In genomic region chr6:143642403-143642802, GRCh38 we compare ENCODE assay signal across 26 cellular contexts.
"Had no signal": no experiment of that assay in that cellular context is flagged by ENCODE, and none has a peak within 500 bp of the region (broad histone marks: within the 10 kb centered on the region; RNA-seq: fewer than 3 reads in every experiment).

No MANE protein-coding gene starts in this region.

- DNase-seq: activated B cell treated with CpG ODN at 0.5 μM for 24 hours; activated CD4-positive, alpha-beta T cell treated with anti-CD3 and anti-CD28 coated beads for 1 hour; activated CD4-positive, alpha-beta T cell treated with anti-CD3 and anti-CD28 coated beads, Interleukin-2, amount 50 U/mL, for 48 hours; activated CD8-positive, alpha-beta memory T cell treated with anti-CD3 and anti-CD28 coated beads, Interleukin-2, amount 10 ng/mL, durations not matched to agents 7 days and 5 days; activated effector memory CD4-positive, alpha-beta T cell treated with Interleukin-2 at 50 U/mL for 16 hours; activated naive CD4-positive, alpha-beta T cell; activated T-cell treated with anti-CD3 and anti-CD28 coated beads, Interleukin-2, amount 50 U/mL, for 24 hours; amniotic stem cell; body of pancreas; central memory CD4-positive, alpha-beta T cell; Karpas-422; NCI-H1048; NCI-H1417; NCI-H1930; NCI-H2171; NCI-H2227 treated with DMSO at 0.1 percent for 48 hours; NCI-H446 treated with DMSO at 0.1 percent for 48 hours; NCI-H524 treated with DMSO at 0.1 percent for 48 hours; NCI-H748 treated with DMSO at 0.1 percent for 48 hours; OCI-M1; SHP77; T-helper 9 cell had no signal

- H3K4me1 ChIP-seq: ascending aorta, body of pancreas had no signal

- ATAC-seq: activated CD8-positive, alpha-beta memory T cell treated with anti-CD3 and anti-CD28 coated beads, Interleukin-2, amount 10 ng/mL, durations not matched to agents 7 days and 5 days; body of pancreas; Panc1 had no signal

- FAIRE-seq: bronchial epithelial cell had no signal

- H3K36me3 ChIP-seq: ascending aorta, SJSA1 had no signal

- H3K27me3 ChIP-seq: ascending aorta, body of pancreas, SJSA1 had no signal

- H3K9me3 ChIP-seq: ascending aorta, body of pancreas, SJSA1 had no signal

- H3K27ac ChIP-seq: ascending aorta, body of pancreas, SJSA1 had no signal

- H3K4me3 ChIP-seq: ascending aorta, body of pancreas, SJSA1 had no signal
